30 cellular contexts compared by ENCODE assay signal in genomic region chr3:61591300-61591699, GRCh38. TPM values are rescaled to one million over a fixed set of nuclear protein-coding genes. Genes with fewer than 3 reads are reported as not detected.
"Had no signal": no experiment of that assay in that cellular context is flagged by ENCODE, and none has a peak within 500 bp of the region (broad histone marks: within the 10 kb centered on the region; RNA-seq: fewer than 3 reads in every experiment).

No MANE protein-coding gene starts in this region.

- H3K27ac Mint-ChIP-seq: activated CD8-positive, alpha-beta T cell treated with anti-CD3 and anti-CD28 coated beads for 36 hours; activated naive CD8-positive, alpha-beta T cell; activated T-helper 17 cell treated with anti-CD3 and anti-CD28 coated beads, Interleukin-2, amount 50 U/mL, for 72 hours; dendritic cell treated with granulocyte-macrophage colony-stimulating factor and Interleukin-4, amounts not matched to agents 40 ng/mL and 50 ng/mL, for 4 days; T-helper 17 cell; T-helper 2 cell treated with Interferon-gamma antibody and Interleukin-4, amounts not matched to agents 5 μg/mL and 100 μg/mL, for 36 hours had no signal

- H3K9me3 ChIP-seq: esophagus muscularis mucosa, gastrocnemius medialis, heart left ventricle had no signal

- H3K4me1 Mint-ChIP-seq: activated T-helper 17 cell treated with anti-CD3 and anti-CD28 coated beads, Interleukin-2, amount 50 U/mL, for 72 hours; central memory CD8-positive, alpha-beta T cell; T-helper 17 cell had no signal

- H3K36me3 Mint-ChIP-seq: activated naive CD8-positive, alpha-beta T cell had no signal

- DNase-seq: activated CD4-positive, alpha-beta T cell treated with anti-CD3 and anti-CD28 coated beads for 48 hours; activated CD4-positive, alpha-beta T cell treated with anti-CD3 and anti-CD28 coated beads, Interleukin-2, amount 50 U/mL, for 1 hour; activated CD4-positive, alpha-beta T cell treated with anti-CD3 and anti-CD28 coated beads, Interleukin-2, amount 50 U/mL, for 48 hours; activated CD8-positive, alpha-beta memory T cell treated with anti-CD3 and anti-CD28 coated beads for 24 hours; activated CD8-positive, alpha-beta T cell treated with anti-CD3 and anti-CD28 coated beads for 36 hours; activated effector memory CD4-positive, alpha-beta T cell treated with Interleukin-2 at 50 U/mL for 16 hours; activated gamma-delta T cell treated with Interleukin-2 at 50 U/mL for 16 hours; activated naive CD4-positive, alpha-beta T cell treated with anti-CD3 and anti-CD28 coated beads, Interleukin-2, amount 50 U/mL, for 16 hours; activated naive CD4-positive, alpha-beta T cell treated with Interleukin-2 at 50 U/mL for 16 hours; activated T-cell treated with anti-CD3 and anti-CD28 coated beads, Interleukin-2, amount 50 U/mL, for 4 hours; amniotic stem cell; anterior cingulate cortex; brain microvascular endothelial cell; dorsolateral prefrontal cortex; effector memory CD4-positive, alpha-beta T cell; erythroblast; foreskin keratinocyte; gastrocnemius medialis; glutamatergic neuron; heart left ventricle; T-helper 17 cell; T1000 had no signal

- H3K27ac ChIP-seq: brain microvascular endothelial cell, coronary artery, dorsolateral prefrontal cortex, esophagus muscularis mucosa, foreskin keratinocyte, gastrocnemius medialis, heart left ventricle had no signal

- ATAC-seq: activated CD4-positive, CD25-positive, alpha-beta regulatory T cell treated with anti-CD3 and anti-CD28 coated beads, Interleukin-2, amount 50 U/mL, for 24 hours; activated CD8-positive, alpha-beta T cell treated with anti-CD3 and anti-CD28 coated beads for 36 hours; activated T-cell treated with anti-CD3 and anti-CD28 coated beads, Interleukin-2, amount 50 U/mL, for 4 hours; activated T-helper 17 cell treated with anti-CD3 and anti-CD28 coated beads, Interleukin-2, amount 50 U/mL, for 72 hours; foreskin keratinocyte; gastrocnemius medialis; heart left ventricle; T-helper 17 cell had no signal

- H3K27me3 ChIP-seq: brain microvascular endothelial cell, dorsolateral prefrontal cortex, esophagus muscularis mucosa, foreskin keratinocyte, gastrocnemius medialis, heart left ventricle had no signal

- H3K27me3 Mint-ChIP-seq: activated naive CD8-positive, alpha-beta T cell; central memory CD8-positive, alpha-beta T cell; dendritic cell treated with granulocyte-macrophage colony-stimulating factor and Interleukin-4, amounts not matched to agents 40 ng/mL and 50 ng/mL, for 4 days; T-helper 17 cell had no signal

- H3K4me3 ChIP-seq: coronary artery, dorsolateral prefrontal cortex, esophagus muscularis mucosa, gastrocnemius medialis, heart left ventricle had no signal

- H3K4me3 Mint-ChIP-seq: activated CD8-positive, alpha-beta T cell treated with anti-CD3 and anti-CD28 coated beads for 36 hours; activated naive CD8-positive, alpha-beta T cell; activated T-cell treated with anti-CD3 and anti-CD28 coated beads, Interleukin-2, amount 50 U/mL, for 4 hours; activated T-helper 17 cell treated with anti-CD3 and anti-CD28 coated beads, Interleukin-2, amount 50 U/mL, for 72 hours; central memory CD8-positive, alpha-beta T cell; dendritic cell treated with granulocyte-macrophage colony-stimulating factor and Interleukin-4, amounts not matched to agents 40 ng/mL and 50 ng/mL, for 4 days; T-helper 17 cell; T-helper 2 cell treated with Interferon-gamma antibody and Interleukin-4, amounts not matched to agents 5 μg/mL and 100 μg/mL, for 36 hours had no signal

- H3K9me3 Mint-ChIP-seq: activated CD8-positive, alpha-beta T cell treated with anti-CD3 and anti-CD28 coated beads for 36 hours; activated T-cell treated with anti-CD3 and anti-CD28 coated beads, Interleukin-2, amount 50 U/mL, for 4 hours; central memory CD8-positive, alpha-beta T cell; T-helper 2 cell treated with Interferon-gamma antibody and Interleukin-4, amounts not matched to agents 5 μg/mL and 100 μg/mL, for 36 hours had no signal

- H3K36me3 ChIP-seq: brain microvascular endothelial cell, gastrocnemius medialis had no signal

RNA-seq across cellular contexts. Expression of gene PTPRG, which starts 29.9 kb away (rescaled TPM):
- total RNA-seq: activated CD8-positive, alpha-beta T cell treated with anti-CD3 and anti-CD28 coated beads for 36 hours; activated T-helper 17 cell treated with anti-CD3 and anti-CD28 coated beads, Interleukin-2, amount 50 U/mL, for 72 hours had no signal
